Comparison of ENCODE assay signal across 8 cellular contexts in the genomic region with DNA sequence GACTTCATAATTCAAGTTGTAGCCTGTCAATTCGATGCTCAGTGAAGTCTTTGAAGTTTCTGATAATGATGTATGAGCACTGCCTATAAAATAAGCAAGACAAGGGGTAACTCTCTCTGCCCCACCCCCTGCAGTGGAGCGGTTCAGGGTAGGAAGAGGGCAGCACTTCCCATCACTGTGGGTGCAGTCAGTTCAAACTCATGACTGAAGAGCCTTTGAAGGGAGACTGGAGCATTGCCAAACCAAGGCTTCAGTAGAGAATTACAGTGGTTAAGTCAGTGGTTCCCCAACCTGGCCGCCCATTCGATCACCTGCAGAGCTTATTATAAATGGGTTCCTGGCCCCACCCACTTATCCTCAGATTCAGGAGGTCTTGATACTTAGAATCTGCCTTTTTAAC.
DNase-seq lines count a peak whose midpoint lies in the region; ATAC-seq and TF ChIP-seq lines count a peak whose summit lies in the region.

No MANE protein-coding gene starts in this region.

- H3K27me3 ChIP-seq in hepatocyte (no peaks in the 10 kb centered on the region), esophagus muscularis mucosa (peaks cover 0 to 16% (median 0%) of the 10 kb centered on the region in 4 donors)

- H3K9me3 ChIP-seq in hepatocyte (ENCODE audit: low read depth): no peaks in the 10 kb centered on the region
- no peaks in the 10 kb centered on the region for H3K9me3 ChIP-seq in esophagus muscularis mucosa

- 84% methylated on average over 4 of the region's 4 CpGs for WGBS in hepatocyte (ENCODE audit: low lambda C conversion rate, missing lambda C conversion rate)
- whole genome bisulfite sequencing in esophagus muscularis mucosa: 72% methylated on average over 4 of the region's 4 CpGs

- H4K20me1 ChIP-seq in hepatocyte (ENCODE audit: insufficient read depth, poor library complexity, severe bottlenecking): no peaks in the 10 kb centered on the region

- H3K4me3 ChIP-seq in hepatocyte: no peak overlapping the region
- H3K4me3 ChIP-seq in esophagus muscularis mucosa: no peak overlapping the region

- no peak overlapping the region for H2AFZ ChIP-seq in hepatocyte

- DNase-seq in NCI-H1092 (lab: John Stamatoyannopoulos, UW) (peak; percentile 12), activated T-cell treated with anti-CD3 and anti-CD28 coated beads for 48 hours (ENCODE audit: low read depth) (peak; percentile 15), hepatocyte (ENCODE audit: low spot score) (no peak), SIG-M5 treated with dmso at 0.1 percent for 504 hours (lab: John Stamatoyannopoulos, UW; ENCODE audit: unreplicated experiment) (no peak), esophagus muscularis mucosa (ENCODE audit: extremely low spot score) (no peak), GF-D8 (lab: John Stamatoyannopoulos, UW) (no peak)
- DNase-seq in stimulated activated CD4-positive, alpha-beta T cell treated with anti-CD3 and anti-CD28 coated beads, Interleukin-15, amount 100 ng/mL, for 24 hours: peak; percentile 57

- peak; percentile 69 for ATAC-seq in GM18519 (IDR thresholded peaks at IDR 0.05; ENCODE audit: low FRiP score, unreplicated experiment)

- no peak for TF ChIP-seq EP300 in esophagus muscularis mucosa (IDR thresholded peaks at IDR 0.05)

- H3K4me2 ChIP-seq in hepatocyte: no peak overlapping the region

- no peak for TF ChIP-seq POLR2A in esophagus muscularis mucosa (IDR thresholded peaks at IDR 0.05; ENCODE audit: low read depth)

- no peak overlapping the region for H3K27ac ChIP-seq in hepatocyte
- H3K27ac ChIP-seq in esophagus muscularis mucosa (replicated peaks in 1 of 4): no peak overlapping the region

- peaks cover 8% of the 10 kb centered on the region for H3K4me1 ChIP-seq in hepatocyte (ENCODE audit: insufficient read depth)
- H3K4me1 ChIP-seq in esophagus muscularis mucosa: peaks cover 0 to 27% (median 19%) of the 10 kb centered on the region in 4 donors

- intact Hi-C loops in esophagus muscularis mucosa (cut with DNase I): no loop called here

- H3K9me2 ChIP-seq in hepatocyte (replicated peaks; ENCODE audit: insufficient read depth): no peaks in the 10 kb centered on the region

- no peaks in the 10 kb centered on the region for H3K36me3 ChIP-seq in hepatocyte (replicated peaks; ENCODE audit: insufficient read depth, low read depth)
- no peaks in the 10 kb centered on the region for H3K36me3 ChIP-seq in esophagus muscularis mucosa

- H3K79me2 ChIP-seq in hepatocyte: no peaks in the 10 kb centered on the region

- no peak for TF ChIP-seq CTCF in hepatocyte (IDR thresholded peaks at IDR 0.05; ENCODE audit: poor library complexity)
- no peak for TF ChIP-seq CTCF in esophagus muscularis mucosa (IDR thresholded peaks at IDR 0.05)

Comparison
In these comparisons a context has a peak if more than half of its experiments do, and no peak if none do; other contexts are left out.
1. DNase-seq: peak in NCI-H1092 (single experiment), activated T-cell treated with anti-CD3 and anti-CD28 coated beads for 48 hours (single experiment) and stimulated activated CD4-positive, alpha-beta T cell treated with anti-CD3 and anti-CD28 coated beads, Interleukin-15, amount 100 ng/mL, for 24 hours (single experiment); none in hepatocyte (single experiment), SIG-M5 treated with dmso at 0.1 percent for 504 hours (single experiment), esophagus muscularis mucosa (single experiment) and GF-D8 (single experiment).